In the genomic region with DNA sequence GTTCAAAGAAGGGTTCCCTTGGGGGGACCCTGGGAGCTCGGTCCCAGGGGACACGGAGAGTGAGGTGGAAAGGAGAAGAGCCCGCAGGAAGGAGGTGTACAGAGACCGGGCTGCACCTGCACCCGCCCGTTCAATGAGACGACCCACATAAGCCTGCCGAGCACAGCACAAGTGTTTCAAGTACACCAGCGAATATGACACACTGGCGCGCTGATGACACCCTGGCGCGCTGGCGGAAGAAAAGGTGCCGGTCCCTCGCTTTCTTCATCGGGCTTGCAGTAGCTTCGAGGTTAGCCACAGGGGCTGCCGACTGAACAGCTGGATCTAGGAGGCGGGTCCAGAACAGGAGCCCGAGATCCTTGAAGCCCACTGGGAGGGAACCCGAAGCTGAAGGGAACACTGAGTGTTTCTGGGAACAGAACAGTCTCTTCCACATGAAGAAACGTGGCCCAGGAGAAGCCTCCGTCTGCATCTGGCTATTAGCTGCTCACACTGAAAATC, we compare ENCODE assay signal across 8 cellular contexts. TPM values are rescaled to one million over a fixed set of nuclear protein-coding genes. Genes with fewer than 3 reads are reported as not detected.
DNase-seq lines count a peak whose midpoint lies in the region; ATAC-seq and TF ChIP-seq lines count a peak whose summit lies in the region.

No MANE protein-coding gene starts in this region.

- H3K9me3 Mint-ChIP-seq in activated CD4-positive, alpha-beta memory T cell treated with anti-CD3 and anti-CD28 coated beads for 36 hours: no peaks in the 10 kb centered on the region
- no peaks in the 10 kb centered on the region for H3K9me3 Mint-ChIP-seq in stimulated activated naive CD8-positive, alpha-beta T cell treated with anti-CD3 and anti-CD28 coated beads, Interleukin-15, amount 100 ng/mL, for 72 hours

- H3K4me1 Mint-ChIP-seq in activated CD4-positive, alpha-beta memory T cell treated with anti-CD3 and anti-CD28 coated beads for 36 hours (ENCODE audit: low read depth): peaks cover 14% of the 10 kb centered on the region
- peaks cover 15% of the 10 kb centered on the region for H3K4me1 Mint-ChIP-seq in stimulated activated naive CD8-positive, alpha-beta T cell treated with anti-CD3 and anti-CD28 coated beads, Interleukin-15, amount 100 ng/mL, for 72 hours

- H4K20me1 ChIP-seq in hepatocyte (ENCODE audit: insufficient read depth, poor library complexity, severe bottlenecking): no peaks in the 10 kb centered on the region

- CTCF ChIA-PET in activated CD4-positive, alpha-beta memory T cell treated with anti-CD3 and anti-CD28 coated beads for 36 hours (lab: Charles Lee): interaction anchor here (1.1 to 2.3 kb wide), 6 partner anchors 13 to 184 kb away, joined by 3 to 17 read pairs (median 4); partner anchors contain the start of gene MRNIP

- 93% methylated on average over 24 of the region's 24 CpGs for WGBS in hepatocyte (ENCODE audit: low lambda C conversion rate, missing lambda C conversion rate)

- H3K27ac Mint-ChIP-seq in activated CD4-positive, alpha-beta memory T cell treated with anti-CD3 and anti-CD28 coated beads for 36 hours: no peak overlapping the region
- H3K27ac Mint-ChIP-seq in stimulated activated naive CD8-positive, alpha-beta T cell treated with anti-CD3 and anti-CD28 coated beads, Interleukin-15, amount 100 ng/mL, for 72 hours: peak overlapping the region in 1 of 2 donors; percentile 89

- intact Hi-C loops in activated CD4-positive, alpha-beta memory T cell treated with anti-CD3 and anti-CD28 coated beads for 36 hours (cut with micrococcal nuclease): loop anchor here (5.0 to 10.0 kb wide), 4 partner anchors 49 to 186 kb away; partner anchors contain the start of genes MRNIP and RNF130

- peaks cover 14% of the 10 kb centered on the region for H3K4me1 ChIP-seq in hepatocyte (ENCODE audit: insufficient read depth)

- POLR2A ChIA-PET in activated CD4-positive, alpha-beta memory T cell treated with anti-CD3 and anti-CD28 coated beads for 36 hours (lab: Charles Lee): interaction anchor here (1.0 kb wide), 2 partner anchors 102 to 173 kb away, joined by 3 to 4 read pairs; no protein-coding TSS in a partner anchor

- H3K4me3 ChIP-seq in hepatocyte: no peak overlapping the region

- H2AFZ ChIP-seq in hepatocyte: no peak overlapping the region

- H3K9me2 ChIP-seq in hepatocyte (replicated peaks; ENCODE audit: insufficient read depth): no peaks in the 10 kb centered on the region

- H3K27me3 ChIP-seq in hepatocyte: no peaks in the 10 kb centered on the region

- no peak for ATAC-seq in stimulated activated naive CD8-positive, alpha-beta T cell treated with anti-CD3 and anti-CD28 coated beads, Interleukin-15, amount 100 ng/mL, for 72 hours
- no peak for ATAC-seq in GM18873 (IDR thresholded peaks at IDR 0.05; ENCODE audit: low FRiP score, unreplicated experiment)

- no peak for TF ChIP-seq CTCF in hepatocyte (IDR thresholded peaks at IDR 0.05; ENCODE audit: poor library complexity)

- H3K27ac ChIP-seq in hepatocyte: no peak overlapping the region

- peaks cover 2% of the 10 kb centered on the region for H3K36me3 Mint-ChIP-seq in activated CD4-positive, alpha-beta memory T cell treated with anti-CD3 and anti-CD28 coated beads for 36 hours

- H3K27me3 Mint-ChIP-seq in activated CD4-positive, alpha-beta memory T cell treated with anti-CD3 and anti-CD28 coated beads for 36 hours: no peaks in the 10 kb centered on the region
- no peaks in the 10 kb centered on the region for H3K27me3 Mint-ChIP-seq in stimulated activated naive CD8-positive, alpha-beta T cell treated with anti-CD3 and anti-CD28 coated beads, Interleukin-15, amount 100 ng/mL, for 72 hours

- peak overlapping the region; percentile 89 for H3K4me2 ChIP-seq in hepatocyte

- H3K4me3 Mint-ChIP-seq in activated CD4-positive, alpha-beta memory T cell treated with anti-CD3 and anti-CD28 coated beads for 36 hours: peak overlapping the region; percentile 88
- peak overlapping the region; percentile 92 to 97 for H3K4me3 Mint-ChIP-seq in stimulated activated naive CD8-positive, alpha-beta T cell treated with anti-CD3 and anti-CD28 coated beads, Interleukin-15, amount 100 ng/mL, for 72 hours

- H3K9me3 ChIP-seq in hepatocyte (ENCODE audit: low read depth): no peaks in the 10 kb centered on the region

- H3K36me3 ChIP-seq in hepatocyte (replicated peaks; ENCODE audit: insufficient read depth, low read depth): no peaks in the 10 kb centered on the region

- peaks cover 27% of the 10 kb centered on the region for H3K79me2 ChIP-seq in hepatocyte

- DNase-seq in SIG-M5 treated with dmso at 0.1 percent for 504 hours (lab: John Stamatoyannopoulos, UW; ENCODE audit: unreplicated experiment) (peak; percentile 16), SIG-M5 (lab: John Stamatoyannopoulos, UW) (no peak), hepatocyte (ENCODE audit: low spot score) (no peak), NCI-H446 (lab: John Stamatoyannopoulos, UW) (no peak), epidermal melanocyte (ENCODE audit: insufficient read length, low spot score) (no peak)
- no peak for DNase-seq in activated CD4-positive, alpha-beta memory T cell treated with anti-CD3 and anti-CD28 coated beads for 36 hours
- DNase-seq in stimulated activated naive CD8-positive, alpha-beta T cell treated with anti-CD3 and anti-CD28 coated beads, Interleukin-15, amount 100 ng/mL, for 72 hours: no peak

RNA-seq across cellular contexts. Expression of gene TBC1D9B, which starts 1.4 kb away (rescaled TPM):
- 10 to 100 TPM; 59.0 to 62.8 TPM for total RNA-seq in activated CD4-positive, alpha-beta memory T cell treated with anti-CD3 and anti-CD28 coated beads for 36 hours
- 66.9 and 77.0 TPM in 2 replicates for total RNA-seq in hepatocyte
- polyA plus RNA-seq in hepatocyte: 94.0 and 97.3 TPM in 2 replicates

RNA-seq across cellular contexts. Expression of gene MRNIP, which starts 47.7 kb away (rescaled TPM):
- total RNA-seq in activated CD4-positive, alpha-beta memory T cell treated with anti-CD3 and anti-CD28 coated beads for 36 hours: 10 to 100 TPM; 19.8 to 24.9 TPM
- 11.2 and 21.2 TPM in 2 replicates for total RNA-seq in hepatocyte
- 28.5 and 51.6 TPM in 2 replicates for polyA plus RNA-seq in hepatocyte
